8 cellular contexts compared by ENCODE assay signal in genomic region chr11:2778630-2779498, GRCh38.
DNase-seq lines count a peak whose midpoint lies in the region; TF ChIP-seq lines count a peak whose summit lies in the region.

No MANE protein-coding gene starts in this region.

- H3K9me3 Mint-ChIP-seq in activated T-cell treated with anti-CD3 and anti-CD28 coated beads, Interleukin-2, amount 50 U/mL, for 24 hours: no peaks in the 10 kb centered on the region
- H3K9me3 Mint-ChIP-seq in glutamatergic neuron (ENCODE audit: unreplicated experiment): peaks cover 3% of the 10 kb centered on the region

- H3K27me3 ChIP-seq in parathyroid adenoma (ENCODE audit: control insufficient read depth, insufficient read depth, low read length): no peaks in the 10 kb centered on the region

- peak overlapping the region; percentile 83 for H2AFZ ChIP-seq in parathyroid adenoma

- H3K36me3 Mint-ChIP-seq in activated T-cell treated with anti-CD3 and anti-CD28 coated beads, Interleukin-2, amount 50 U/mL, for 24 hours (ENCODE audit: low read depth): no peaks in the 10 kb centered on the region
- H3K36me3 Mint-ChIP-seq in glutamatergic neuron (ENCODE audit: unreplicated experiment): peaks cover 2% of the 10 kb centered on the region

- peaks cover 35% of the 10 kb centered on the region for H3K4me1 ChIP-seq in parathyroid adenoma

- H3K4me1 Mint-ChIP-seq in activated T-cell treated with anti-CD3 and anti-CD28 coated beads, Interleukin-2, amount 50 U/mL, for 24 hours (ENCODE audit: low read depth): peaks cover 12% of the 10 kb centered on the region
- H3K4me1 Mint-ChIP-seq in glutamatergic neuron (ENCODE audit: low read depth, unreplicated experiment): peaks cover 4% of the 10 kb centered on the region

- H3K4me3 ChIP-seq in parathyroid adenoma (ENCODE audit: low read depth, low read length): peak overlapping the region; percentile 31

- H3K9ac ChIP-seq in parathyroid adenoma: no peak overlapping the region

- peak overlapping the region; percentile 69 for H3K4me2 ChIP-seq in parathyroid adenoma (ENCODE audit: low read length)

- H3K9me3 ChIP-seq in parathyroid adenoma (ENCODE audit: control insufficient read depth, low read length): no peaks in the 10 kb centered on the region

- H3K27ac ChIP-seq in parathyroid adenoma: peak overlapping the region; percentile 95

- no peak for TF ChIP-seq CTCF in glutamatergic neuron (IDR thresholded peaks at IDR 0.05; ENCODE audit: partially characterized antibody, unreplicated experiment)
- TF ChIP-seq CTCF in parathyroid adenoma (IDR thresholded peaks at IDR 0.05): peak; percentile 23

- H3K27ac Mint-ChIP-seq in activated T-cell treated with anti-CD3 and anti-CD28 coated beads, Interleukin-2, amount 50 U/mL, for 24 hours: no peak overlapping the region
- no peak overlapping the region for H3K27ac Mint-ChIP-seq in glutamatergic neuron (ENCODE audit: unreplicated experiment)

- no peak overlapping the region for H3K4me3 Mint-ChIP-seq in activated T-cell treated with anti-CD3 and anti-CD28 coated beads, Interleukin-2, amount 50 U/mL, for 24 hours
- peak overlapping the region; percentile 38 for H3K4me3 Mint-ChIP-seq in glutamatergic neuron (ENCODE audit: unreplicated experiment)

- no peaks in the 10 kb centered on the region for H3K79me2 ChIP-seq in parathyroid adenoma

- no peaks in the 10 kb centered on the region for H3K27me3 Mint-ChIP-seq in activated T-cell treated with anti-CD3 and anti-CD28 coated beads, Interleukin-2, amount 50 U/mL, for 24 hours
- peaks cover 2% of the 10 kb centered on the region for H3K27me3 Mint-ChIP-seq in glutamatergic neuron (ENCODE audit: unreplicated experiment)

- peak; percentile 22 for DNase-seq in activated T-cell treated with anti-CD3 and anti-CD28 coated beads, Interleukin-2, amount 50 U/mL, for 24 hours
- DNase-seq in activated T-cell treated with anti-CD3 and anti-CD28 coated beads for 4 hours: no peak
- DNase-seq in NCI-H1048 (lab: John Stamatoyannopoulos, UW): peak; percentile 2
- DNase-seq in activated CD8-positive, alpha-beta memory T cell treated with anti-CD3 and anti-CD28 coated beads, Interleukin-2, amount 50 U/mL, for 48 hours: peak; percentile 39
- peak; percentile 49 for DNase-seq in glutamatergic neuron
- no peak for DNase-seq in NCI-H187 treated with DMSO at 0.1 percent for 48 hours (lab: John Stamatoyannopoulos, UW)
- DNase-seq in effector CD8-positive, alpha-beta T cell (lab: John Stamatoyannopoulos, UW): no peak

- H3K36me3 ChIP-seq in parathyroid adenoma (ENCODE audit: control insufficient read depth, insufficient read depth, low read length): no peaks in the 10 kb centered on the region

Comparison
In these comparisons a context has a peak if more than half of its experiments do, and no peak if none do; other contexts are left out.
1. DNase-seq: peak in activated T-cell treated with anti-CD3 and anti-CD28 coated beads, Interleukin-2, amount 50 U/mL, for 24 hours (single experiment), NCI-H1048 (single experiment), activated CD8-positive, alpha-beta memory T cell treated with anti-CD3 and anti-CD28 coated beads, Interleukin-2, amount 50 U/mL, for 48 hours (single experiment) and glutamatergic neuron (single experiment); none in activated T-cell treated with anti-CD3 and anti-CD28 coated beads for 4 hours (single experiment), NCI-H187 treated with DMSO at 0.1 percent for 48 hours (single experiment) and effector CD8-positive, alpha-beta T cell (single experiment).